ENCODE assay signal across 9 cellular contexts in the genomic region with DNA sequence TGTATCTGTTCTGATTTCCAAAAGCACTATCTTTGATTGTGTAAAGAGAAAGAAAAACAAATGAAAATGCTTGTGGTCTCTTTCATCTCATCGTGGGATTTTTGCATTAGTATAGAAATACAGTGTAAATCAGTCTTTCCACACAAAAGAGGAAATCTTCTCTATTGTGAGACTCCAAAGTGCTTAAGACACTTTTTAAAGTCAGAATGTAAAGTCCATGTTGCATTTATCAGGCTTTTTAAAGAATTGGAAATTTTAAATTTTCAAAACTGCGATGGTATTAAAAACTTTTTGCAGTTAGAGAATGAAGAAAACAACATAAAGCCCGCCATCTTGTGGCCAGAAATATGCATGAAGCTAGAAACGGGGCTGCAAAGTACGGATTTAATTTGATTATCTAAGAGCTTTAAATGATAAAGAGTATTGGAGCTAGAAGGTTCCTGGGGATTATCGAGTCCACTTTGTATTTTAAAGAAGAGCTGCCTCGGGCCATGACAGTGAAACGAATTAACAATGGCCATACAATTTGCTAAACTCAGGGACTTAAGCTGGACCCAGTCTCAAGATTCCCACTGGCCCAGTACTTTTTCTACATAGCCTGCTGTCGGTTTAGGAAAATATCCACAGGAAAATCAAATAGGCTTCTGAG.
A peak's percentile ranks its signal among the peaks of the same experiment; 100 is the strongest.
DNase-seq lines count a peak whose midpoint lies in the region; ATAC-seq, FAIRE-seq and TF ChIP-seq lines count a peak whose summit lies in the region.
"Had no signal": no experiment of that assay in that cellular context is flagged by ENCODE, and none has a peak within 500 bp of the region (broad histone marks: within the 10 kb centered on the region; RNA-seq: fewer than 3 reads in every experiment).

No MANE protein-coding gene starts in this region.

- H4K5ac ChIP-seq in H9 (ENCODE audit: insufficient read length, low read depth, low read length): no peak overlapping the region

- H3K27me3 Mint-ChIP-seq in H9 (ENCODE audit: low read depth): no peaks in the 10 kb centered on the region

- H3K27me3 ChIP-seq in H9 (ENCODE audit: insufficient read depth, low read length): no peaks in the 10 kb centered on the region
- no peaks in the 10 kb centered on the region for H3K27me3 ChIP-seq in pancreas

- H4K91ac ChIP-seq in H9 (ENCODE audit: insufficient read length, low read depth, low read length): no peak overlapping the region

- no peak overlapping the region for H2AK5ac ChIP-seq in H9 (ENCODE audit: insufficient read length, low read length)

- no peak overlapping the region for H3K27ac Mint-ChIP-seq in H9
- H3K27ac Mint-ChIP-seq: stimulated activated effector memory CD8-positive, alpha-beta T cell treated with anti-CD3 and anti-CD28 coated beads, Interleukin-12 subunit alpha, Interleukin-12 subunit beta, amount 100 ng/mL, for 72 hours had no signal

- peaks cover 15% of the 10 kb centered on the region in 2 experiments for H3K4me1 Mint-ChIP-seq in H9

- no peak overlapping the region for H3T11ph ChIP-seq in H9 (ENCODE audit: low read length)

- H3K9me3 ChIP-seq in H9 (ENCODE audit: control insufficient read depth, low read depth, low read length): no peaks in the 10 kb centered on the region
- H3K9me3 ChIP-seq in pancreas: no peaks in the 10 kb centered on the region

- H3K4me1 ChIP-seq in H9 (ENCODE audit: insufficient read depth, low read length) (no peaks in the 10 kb centered on the region; the same call in 1 of the 2 replicates), pancreas (no peaks in the 10 kb centered on the region)

- peak; percentile 93 for FAIRE-seq in pancreas (lab: Jason Lieb, UNC)

- intact Hi-C loops in pancreas (cut with DNase I): no loop called here

- no peaks in the 10 kb centered on the region for H3K36me3 ChIP-seq in pancreas

- H3K14ac ChIP-seq in H9 (ENCODE audit: insufficient read depth, low read length): no peak overlapping the region

- H2BK120ac ChIP-seq in H9 (ENCODE audit: low read depth, low read length, poor library complexity, severe bottlenecking): no peak overlapping the region

- H2BK12ac ChIP-seq in H9 (ENCODE audit: insufficient read length, low read depth, low read length): no peak overlapping the region

- H3K9ac ChIP-seq in H9 (ENCODE audit: extremely low read depth, insufficient read length, low read length): no peak overlapping the region

- H3K4ac ChIP-seq in H9 (ENCODE audit: low read depth, low read length): no peak overlapping the region

- peak in 2 of 4 donors; percentile 60 to 62 for ATAC-seq in pancreas
- no peak for ATAC-seq in HG03460 (IDR thresholded peaks at IDR 0.05; ENCODE audit: unreplicated experiment)
- no peak for ATAC-seq in GM18861 (IDR thresholded peaks at IDR 0.05; ENCODE audit: unreplicated experiment)
- ATAC-seq: stimulated activated effector memory CD8-positive, alpha-beta T cell treated with anti-CD3 and anti-CD28 coated beads, Interleukin-12 subunit alpha, Interleukin-12 subunit beta, amount 100 ng/mL, for 72 hours had no signal

- H3K23me2 ChIP-seq in H9 (ENCODE audit: insufficient read length, low read depth, low read length, poor library complexity, severe bottlenecking): peaks cover 2% of the 10 kb centered on the region

- no peak overlapping the region for H3K18ac ChIP-seq in H9 (ENCODE audit: insufficient read length, low read depth, low read length)

- no peak overlapping the region for H2BK5ac ChIP-seq in H9 (ENCODE audit: insufficient read length, low read length)

- no CpG with 5 or more reads among the region's 9 CpGs for WGBS in H9 (ENCODE audit: extremely low coverage, insufficient read length, low lambda C conversion rate)
- WGBS in pancreas, 2 donors: 9 to 11% methylated on average over 9 of the region's 9 CpGs

- H2BK20ac ChIP-seq in H9 (ENCODE audit: low read depth, low read length, poor library complexity, severe bottlenecking): no peak overlapping the region

- no peak overlapping the region for H3K4me3 ChIP-seq in pancreas

- H4K8ac ChIP-seq in H9 (replicated peaks; ENCODE audit: insufficient read length, low read depth, low read length): no peak overlapping the region

- peak; percentile 7 for DNase-seq in DMS 273 treated with DMSO at 0.1 percent for 48 hours (lab: John Stamatoyannopoulos, UW)
- peak; percentile 30 for DNase-seq in H9
- peak; percentile 17 to 56 for DNase-seq in NCI-H526 (lab: John Stamatoyannopoulos, UW)
- DNase-seq in activated T-cell treated with anti-CD3 and anti-CD28 coated beads for 4 hours: peak; percentile 49
- DNase-seq in fibroblast of the conjunctiva (ENCODE audit: low read depth): peak; percentile 30
- peak in 1 of 6 donors; percentile 27 for DNase-seq in pancreas

- no peaks in the 10 kb centered on the region for H3K79me2 ChIP-seq in H9 (ENCODE audit: insufficient read depth, low read length)

- H3K36me3 Mint-ChIP-seq in H9 (ENCODE audit: insufficient read depth in 1 of 3, low read depth in 3 of 3): no peaks in the 10 kb centered on the region
- H3K36me3 Mint-ChIP-seq: stimulated activated effector memory CD8-positive, alpha-beta T cell treated with anti-CD3 and anti-CD28 coated beads, Interleukin-12 subunit alpha, Interleukin-12 subunit beta, amount 100 ng/mL, for 72 hours had no signal

- H3K79me1 ChIP-seq in H9 (ENCODE audit: insufficient read depth, low read depth, low read length, poor library complexity, severe bottlenecking): no peaks in the 10 kb centered on the region

- no peak overlapping the region for H3K4me2 ChIP-seq in H9 (ENCODE audit: insufficient read depth, insufficient read length, low read length)

- peak; percentile 85 for TF ChIP-seq CTCF in H9 (conservative IDR thresholded peaks at IDR 0.05)
- peak; percentile 35 to 55 (median 48) for TF ChIP-seq CTCF in pancreas (IDR thresholded peaks at IDR 0.05)

- no peak overlapping the region for H3K56ac ChIP-seq in H9 (ENCODE audit: insufficient read length, low read depth, low read length)

- no peak overlapping the region for H2BK15ac ChIP-seq in H9 (ENCODE audit: low read depth, low read length)

- H3K27ac ChIP-seq in H9 (ENCODE audit: insufficient read length, low read depth, low read length) (no peak overlapping the region), pancreas (no peak overlapping the region)

- peak overlapping the region; percentile 23 for H2AFZ ChIP-seq in H9 (ENCODE audit: low read length)

- H3K23ac ChIP-seq in H9 (ENCODE audit: insufficient read length, low read depth, low read length): no peak overlapping the region

- H3K9me3 Mint-ChIP-seq in H9: no peaks in the 10 kb centered on the region
- H3K9me3 Mint-ChIP-seq: stimulated activated effector memory CD8-positive, alpha-beta T cell treated with anti-CD3 and anti-CD28 coated beads, Interleukin-12 subunit alpha, Interleukin-12 subunit beta, amount 100 ng/mL, for 72 hours had no signal

- H4K20me1 ChIP-seq in H9 (ENCODE audit: control insufficient read depth, insufficient read depth, insufficient read length): no peaks in the 10 kb centered on the region

- H3K4me3 Mint-ChIP-seq in H9: no peak overlapping the region
- H3K4me3 Mint-ChIP-seq: stimulated activated effector memory CD8-positive, alpha-beta T cell treated with anti-CD3 and anti-CD28 coated beads, Interleukin-12 subunit alpha, Interleukin-12 subunit beta, amount 100 ng/mL, for 72 hours had no signal
